Comparison of ENCODE assay signal across 1 cellular context in the genomic region with DNA sequence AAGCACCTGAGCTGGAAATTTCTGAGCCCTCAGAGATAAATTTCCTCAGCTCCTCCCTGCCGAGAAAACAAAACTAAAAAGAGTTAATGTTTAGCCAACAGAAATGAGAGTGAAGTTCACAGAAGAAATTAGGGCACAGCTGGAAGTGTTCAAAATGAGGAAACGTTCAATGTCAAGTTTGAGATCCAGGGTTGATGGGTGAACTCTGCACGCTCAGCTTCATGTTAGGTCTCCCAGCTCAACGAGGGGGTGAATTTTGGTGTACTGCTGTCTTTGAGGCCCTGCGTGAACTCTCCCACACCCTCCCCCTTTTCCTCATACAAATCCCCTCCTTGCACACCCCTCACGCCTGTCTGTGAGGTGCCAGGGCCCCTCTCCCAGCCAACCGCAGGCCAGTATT.
TF ChIP-seq lines count a peak whose summit lies in the region.

No MANE protein-coding gene starts in this region.

TF ChIP-seq in GM12878, 131 proteins besides CTCF, POLR2A, EP300 and RAD21:
- TF ChIP-seq SIX5 (IDR thresholded peaks at IDR 0.05; ENCODE audit: low read depth, low read length, severe bottlenecking) (no peak), RELB (IDR thresholded peaks at IDR 0.05; ENCODE audit: low read depth) (0 out of 2 replicates have a peak, but pooled peaks have one; percentile 26), NBN (IDR thresholded peaks at IDR 0.05) (peak; percentile 63), ZNF622 (IDR thresholded peaks at IDR 0.05) (no peak), MTA2 (IDR thresholded peaks at IDR 0.05; ENCODE audit: low read depth) (peak; percentile 45), BMI1 (IDR thresholded peaks at IDR 0.05; ENCODE audit: borderline replicate concordance) (no peak), DPF2 (IDR thresholded peaks at IDR 0.05) (peak; percentile 54; the same call in 1 of the 2 replicates), MTA3 (IDR thresholded peaks at IDR 0.05; ENCODE audit: borderline replicate concordance, low read length) (no peak), FOXK2 (IDR thresholded peaks at IDR 0.05) (no peak), NR2F1 (conservative IDR thresholded peaks at IDR 0.05) (0 out of 2 replicates have a peak, but pooled peaks have one; percentile 33), SPI1 (IDR thresholded peaks at IDR 0.05; ENCODE audit: borderline replicate concordance, insufficient read depth, low read depth, low read length) (peak; percentile 59; the same call in 1 of the 2 replicates), TCF12 (IDR thresholded peaks at IDR 0.05; ENCODE audit: low read depth, low read length) (peak; percentile 42; the same call in 1 of the 2 replicates), HDGF (IDR thresholded peaks at IDR 0.05) (0 out of 2 replicates have a peak, but pooled peaks have one; percentile 47), IKZF2 (IDR thresholded peaks at IDR 0.05) (peak; percentile 49 to 66; a peak in 2 of 4 replicates), IKZF1 (conservative IDR thresholded peaks at IDR 0.05) (peak; percentile 71)
- TF ChIP-seq, protein P1, sequence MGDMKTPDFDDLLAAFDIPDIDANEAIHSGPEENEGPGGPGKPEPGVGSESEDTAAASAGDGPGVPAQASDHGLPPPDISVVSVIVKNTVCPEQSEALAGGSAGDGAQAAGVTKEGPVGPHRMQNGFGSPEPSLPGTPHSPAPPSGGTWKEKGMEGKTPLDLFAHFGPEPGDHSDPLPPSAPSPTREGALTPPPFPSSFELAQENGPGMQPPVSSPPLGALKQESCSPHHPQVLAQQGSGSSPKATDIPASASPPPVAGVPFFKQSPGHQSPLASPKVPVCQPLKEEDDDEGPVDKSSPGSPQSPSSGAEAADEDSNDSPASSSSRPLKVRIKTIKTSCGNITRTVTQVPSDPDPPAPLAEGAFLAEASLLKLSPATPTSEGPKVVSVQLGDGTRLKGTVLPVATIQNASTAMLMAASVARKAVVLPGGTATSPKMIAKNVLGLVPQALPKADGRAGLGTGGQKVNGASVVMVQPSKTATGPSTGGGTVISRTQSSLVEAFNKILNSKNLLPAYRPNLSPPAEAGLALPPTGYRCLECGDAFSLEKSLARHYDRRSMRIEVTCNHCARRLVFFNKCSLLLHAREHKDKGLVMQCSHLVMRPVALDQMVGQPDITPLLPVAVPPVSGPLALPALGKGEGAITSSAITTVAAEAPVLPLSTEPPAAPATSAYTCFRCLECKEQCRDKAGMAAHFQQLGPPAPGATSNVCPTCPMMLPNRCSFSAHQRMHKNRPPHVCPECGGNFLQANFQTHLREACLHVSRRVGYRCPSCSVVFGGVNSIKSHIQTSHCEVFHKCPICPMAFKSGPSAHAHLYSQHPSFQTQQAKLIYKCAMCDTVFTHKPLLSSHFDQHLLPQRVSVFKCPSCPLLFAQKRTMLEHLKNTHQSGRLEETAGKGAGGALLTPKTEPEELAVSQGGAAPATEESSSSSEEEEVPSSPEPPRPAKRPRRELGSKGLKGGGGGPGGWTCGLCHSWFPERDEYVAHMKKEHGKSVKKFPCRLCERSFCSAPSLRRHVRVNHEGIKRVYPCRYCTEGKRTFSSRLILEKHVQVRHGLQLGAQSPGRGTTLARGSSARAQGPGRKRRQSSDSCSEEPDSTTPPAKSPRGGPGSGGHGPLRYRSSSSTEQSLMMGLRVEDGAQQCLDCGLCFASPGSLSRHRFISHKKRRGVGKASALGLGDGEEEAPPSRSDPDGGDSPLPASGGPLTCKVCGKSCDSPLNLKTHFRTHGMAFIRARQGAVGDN (IDR thresholded peaks at IDR 0.05) = peak; percentile 61
